In genomic region chr11:119436715-119437114, GRCh38 we compare ENCODE assay signal across 17 cellular contexts. TPM values are rescaled to one million over a fixed set of nuclear protein-coding genes. Genes with fewer than 3 reads are reported as not detected.
DNase-seq lines count a peak whose midpoint lies in the region; ATAC-seq and TF ChIP-seq lines count a peak whose summit lies in the region.
"Had no signal": no experiment of that assay in that cellular context is flagged by ENCODE, and none has a peak within 500 bp of the region (broad histone marks: within the 10 kb centered on the region; RNA-seq: fewer than 3 reads in every experiment).

No MANE protein-coding gene starts in this region.

- H3K27ac Mint-ChIP-seq in osteocyte (ENCODE audit: unreplicated experiment): no peak overlapping the region
- H3K27ac Mint-ChIP-seq: CD8-positive, alpha-beta memory T cell had no signal

- H3K56ac ChIP-seq in IMR-90 (ENCODE audit: extremely low read depth, insufficient read depth, low read length): no peak overlapping the region

- H3K9me3 ChIP-seq in BLaER1: peaks cover 4% of the 10 kb centered on the region
- H3K9me3 ChIP-seq in IMR-90 (ENCODE audit: control insufficient read depth, insufficient read depth, low read length): no peaks in the 10 kb centered on the region
- H3K9me3 ChIP-seq: HAP-1 had no signal

- H4K91ac ChIP-seq in IMR-90 (ENCODE audit: insufficient read depth, low read depth, low read length): no peak overlapping the region

- H3K9ac ChIP-seq in BLaER1 (no peak overlapping the region), IMR-90 (ENCODE audit: low read depth, low read length) (no peak overlapping the region)
- H3K9ac ChIP-seq: GM23248 had no signal

- H3K27me3 Mint-ChIP-seq in osteocyte (ENCODE audit: unreplicated experiment): no peaks in the 10 kb centered on the region

- H3K4me1 Mint-ChIP-seq in osteocyte (ENCODE audit: unreplicated experiment): peaks cover 19% of the 10 kb centered on the region

- POLR2A ChIA-PET in IMR-90 (lab: Charles Lee; ENCODE audit: unreplicated experiment): no interaction called here

- H3K27me3 ChIP-seq in BLaER1: no peaks in the 10 kb centered on the region
- H3K27me3 ChIP-seq in IMR-90 (ENCODE audit: control insufficient read depth, insufficient read depth, low read length): no peaks in the 10 kb centered on the region

- H2AFZ ChIP-seq in IMR-90 (replicated peaks; ENCODE audit: low read length, poor library complexity): peak overlapping the region; percentile 27
- H2AFZ ChIP-seq: GM23248 had no signal

- ATAC-seq in IMR-90 (ENCODE audit: low read depth) (no peak), HG03108 (IDR thresholded peaks at IDR 0.05; ENCODE audit: unreplicated experiment) (no peak)
- ATAC-seq: K562 had no signal

- H2BK15ac ChIP-seq in IMR-90 (ENCODE audit: low read depth, low read length): no peak overlapping the region

- DNase-seq in IMR-90 (no peak), GM13977 (ENCODE audit: low spot score) (no peak), osteocyte (ENCODE audit: extremely low spot score, unreplicated experiment) (no peak)
- DNase-seq: 8988T; C1 segment of cervical spinal cord; CD4-positive, CD25-positive, alpha-beta regulatory T cell; CD8-positive, alpha-beta memory T cell; COR-L47; DMS 273 treated with DMSO at 0.1 percent for 48 hours; GDM1; GM23248 had no signal

- no peaks in the 10 kb centered on the region for H3K9me3 Mint-ChIP-seq in osteocyte (ENCODE audit: unreplicated experiment)

- no peak overlapping the region for H2BK20ac ChIP-seq in IMR-90 (ENCODE audit: low read depth, low read length)

- no peak for TF ChIP-seq CTCF in IMR-90 (conservative IDR thresholded peaks at IDR 0.05; ENCODE audit: low read depth, low read length)
- TF ChIP-seq CTCF in GM13977 (IDR thresholded peaks at IDR 0.05; ENCODE audit: extremely low read depth, insufficient read depth, missing control alignments): no peak
- TF ChIP-seq CTCF in osteocyte (IDR thresholded peaks at IDR 0.05): no peak

- H3K4me3 ChIP-seq in BLaER1: no peak overlapping the region
- H3K4me3 ChIP-seq in IMR-90 (ENCODE audit: insufficient read depth, low read depth, low read length): no peak overlapping the region
- H3K4me3 ChIP-seq: GM23248, HAP-1, K562 had no signal

- H3K27ac ChIP-seq in BLaER1 (0 out of 2 replicates have a peak overlapping the region, but pooled peaks have one; percentile 10), IMR-90 (ENCODE audit: insufficient read depth, low read length) (no peak overlapping the region), angular gyrus (ENCODE audit: low read depth, low read length) (peak overlapping the region; percentile 67), temporal lobe (ENCODE audit: low read depth, low read length) (peak overlapping the region; percentile 82)
- H3K27ac ChIP-seq: GM23248 had no signal

- in situ Hi-C loops in IMR-90 (cut with MboI; ENCODE audit: low sequenced_read_pairs) (no loop called here), GM13977 (cut with MboI; ENCODE audit: low pct_unique_long_range_greater_than_20kb, low sequenced_read_pairs, unreplicated experiment) (no loop called here)

- H2BK120ac ChIP-seq in IMR-90 (ENCODE audit: low read depth, low read length): no peak overlapping the region

- H3K23ac ChIP-seq in IMR-90 (ENCODE audit: low read depth, low read length): no peak overlapping the region

- peaks cover 13% of the 10 kb centered on the region for H3K9me1 ChIP-seq in IMR-90 (ENCODE audit: insufficient read depth, low read length)

- no peak overlapping the region for H3K14ac ChIP-seq in IMR-90 (replicated peaks; ENCODE audit: low read depth, low read length)

- H3K18ac ChIP-seq in IMR-90 (ENCODE audit: low read depth, low read length): no peak overlapping the region

- no peak overlapping the region for H4K5ac ChIP-seq in IMR-90 (ENCODE audit: low read depth, low read length)

- no peak overlapping the region for H2BK5ac ChIP-seq in IMR-90 (ENCODE audit: low read depth, low read length, poor library complexity, severe bottlenecking)

- H3K4ac ChIP-seq in IMR-90 (ENCODE audit: low read depth, low read length): no peak overlapping the region

- no CpG with 5 or more reads among the region's 2 CpGs for WGBS in IMR-90 (ENCODE audit: extremely low coverage in 2 of 2, insufficient read length in 1 of 2), 2 experiments

- H3K79me1 ChIP-seq in IMR-90 (ENCODE audit: low read depth in 1 of 2, low read length in 2 of 2): no peaks in the 10 kb centered on the region

- dilution Hi-C loops in IMR-90 (cut with HindIII; ENCODE audit: low sequenced_read_pairs, unreplicated experiment): no loop called here

- CTCF ChIA-PET in IMR-90 (lab: Yijun Ruan, JAX): interaction anchor here (0.6 kb wide), 1 partner anchor 13 kb away, joined by 3 read pairs; no protein-coding TSS in a partner anchor

- H4K20me1 ChIP-seq in BLaER1 (no peaks in the 10 kb centered on the region), IMR-90 (ENCODE audit: insufficient read depth, low read length) (peaks cover 5% of the 10 kb centered on the region; the same call in 1 of the 2 replicates)

- H3K4me3 Mint-ChIP-seq in osteocyte (ENCODE audit: unreplicated experiment): no peak overlapping the region
- H3K4me3 Mint-ChIP-seq: CD4-positive, CD25-positive, alpha-beta regulatory T cell; CD8-positive, alpha-beta memory T cell had no signal

- peak overlapping the region; percentile 78 for H3K4me2 ChIP-seq in BLaER1
- H3K4me2 ChIP-seq in IMR-90 (ENCODE audit: low read depth, low read length): no peak overlapping the region

- no peak overlapping the region for H4K8ac ChIP-seq in IMR-90 (ENCODE audit: low read depth in 2 of 2, low read length in 2 of 2)

- no TSS peak for BruUV-seq in IMR-90 (replicated peaks; lab: Mats Ljungman, UMichigan)

- TF ChIP-seq RAD21 in IMR-90 (IDR thresholded peaks at IDR 0.05; ENCODE audit: low read length): no peak

- TF ChIP-seq POLR2A in IMR-90 (IDR thresholded peaks at IDR 0.05; ENCODE audit: low read depth, low read length): no peak

- H3K4me1 ChIP-seq in BLaER1 (peaks cover 48% of the 10 kb centered on the region), IMR-90 (ENCODE audit: control insufficient read depth, insufficient read depth, low read length) (peaks cover 19% of the 10 kb centered on the region)

- no peaks in the 10 kb centered on the region for H3K36me3 Mint-ChIP-seq in osteocyte (ENCODE audit: unreplicated experiment)

- H2AK9ac ChIP-seq in IMR-90 (replicated peaks; ENCODE audit: low read depth, low read length, poor library complexity): no peak overlapping the region

- peak overlapping the region; percentile 40 for H2AK5ac ChIP-seq in IMR-90 (ENCODE audit: low read depth, low read length)

- no peaks in the 10 kb centered on the region for H3K36me3 ChIP-seq in BLaER1
- no peaks in the 10 kb centered on the region for H3K36me3 ChIP-seq in IMR-90 (ENCODE audit: control insufficient read depth, insufficient read depth, low read length)
- H3K36me3 ChIP-seq: HAP-1 had no signal

- intact Hi-C loops in IMR-90 (cut with micrococcal nuclease): no loop called here

TF ChIP-seq in IMR-90, 13 proteins besides CTCF, POLR2A, EP300 and RAD21:
- TF ChIP-seq, protein P1, sequence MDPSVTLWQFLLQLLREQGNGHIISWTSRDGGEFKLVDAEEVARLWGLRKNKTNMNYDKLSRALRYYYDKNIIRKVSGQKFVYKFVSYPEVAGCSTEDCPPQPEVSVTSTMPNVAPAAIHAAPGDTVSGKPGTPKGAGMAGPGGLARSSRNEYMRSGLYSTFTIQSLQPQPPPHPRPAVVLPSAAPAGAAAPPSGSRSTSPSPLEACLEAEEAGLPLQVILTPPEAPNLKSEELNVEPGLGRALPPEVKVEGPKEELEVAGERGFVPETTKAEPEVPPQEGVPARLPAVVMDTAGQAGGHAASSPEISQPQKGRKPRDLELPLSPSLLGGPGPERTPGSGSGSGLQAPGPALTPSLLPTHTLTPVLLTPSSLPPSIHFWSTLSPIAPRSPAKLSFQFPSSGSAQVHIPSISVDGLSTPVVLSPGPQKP (IDR thresholded peaks at IDR 0.05; ENCODE audit: borderline replicate concordance, low read depth, low read length): no peak
- TF ChIP-seq CEBPB (IDR thresholded peaks at IDR 0.05; ENCODE audit: low read depth, low read length) (no peak), RFX5 (IDR thresholded peaks at IDR 0.05; ENCODE audit: low read depth, low read length) (no peak), CHD1 (IDR thresholded peaks at IDR 0.05; ENCODE audit: low read depth, low read length) (no peak), MXI1 (IDR thresholded peaks at IDR 0.05; ENCODE audit: borderline replicate concordance, low read depth, low read length) (no peak), USF2 (IDR thresholded peaks at IDR 0.05; ENCODE audit: low read depth, low read length) (no peak), MAZ (IDR thresholded peaks at IDR 0.05; ENCODE audit: borderline replicate concordance, low read depth, low read length) (no peak), FOS (IDR thresholded peaks at IDR 0.05; ENCODE audit: low read depth, low read length) (no peak), RCOR1 (IDR thresholded peaks at IDR 0.05; ENCODE audit: insufficient replicate concordance, low read length) (no peak), NFE2L2 (IDR thresholded peaks at IDR 0.05; ENCODE audit: low read depth, low read length) (no peak), SMC3 (IDR thresholded peaks at IDR 0.05; ENCODE audit: low read depth, low read length) (no peak), MAFK (IDR thresholded peaks at IDR 0.05; ENCODE audit: low read depth, low read length) (no peak), BHLHE40 (IDR thresholded peaks at IDR 0.05; ENCODE audit: low read depth, low read length) (no peak)

RNA-seq across cellular contexts. Expression of gene THY1, which starts 13.7 kb away (rescaled TPM):
- total RNA-seq in IMR-90 (2012; rRNA removed) (703 and 816 TPM in 2 replicates), temporal lobe (21.4 TPM), osteocyte (11.3 and 14.0 TPM in 2 replicates)
- polyA plus RNA-seq in IMR-90 (2012; rRNA removed): 1,657 and 2,603 TPM in 2 replicates
- 329 and 2,274 TPM in 2 replicates for polyA plus RNA-seq in IMR-90 (2012; cell fraction: cytosol; rRNA removed)
- polyA plus RNA-seq in IMR-90 (2012; cell fraction: nucleus; rRNA removed; ENCODE audit: low replicate concordance): 846 and 954 TPM in 2 replicates
- total RNA-seq: CD4-positive, CD25-positive, alpha-beta regulatory T cell had no signal
- polyA plus RNA-seq: CD4-positive, CD25-positive, alpha-beta regulatory T cell; CD8-positive, alpha-beta memory T cell; K562 had no signal

RNA-seq across cellular contexts. Expression of gene USP2, which starts 55.2 kb away (rescaled TPM):
- under 0.01 and 0.18 TPM in 2 replicates for total RNA-seq in IMR-90 (2012; rRNA removed)
- polyA plus RNA-seq in IMR-90 (2012; rRNA removed): 0.63 and 0.79 TPM in 2 replicates
- polyA plus RNA-seq in IMR-90 (2012; cell fraction: cytosol; rRNA removed): 0.25 and 0.74 TPM in 2 replicates
- polyA plus RNA-seq in IMR-90 (2012; cell fraction: nucleus; rRNA removed; ENCODE audit: low replicate concordance): 1.8 and 3.1 TPM in 2 replicates
- total RNA-seq in temporal lobe: 0.74 TPM
- total RNA-seq in osteocyte: 0.11 and 0.24 TPM in 2 replicates
- total RNA-seq: GM23248 had no signal
- polyA plus RNA-seq: CD8-positive, alpha-beta memory T cell had no signal

Comparison
In these comparisons a context has a peak if more than half of its experiments do, and no peak if none do; other contexts are left out.
1. RNA of gene THY1, which starts 13.7 kb away (total RNA-seq): 703 to 816 TPM in IMR-90; 21.4 TPM in temporal lobe (single experiment) and 11.3 to 14.0 TPM in osteocyte; every median in the first group is over 10 times any median in the second.